Comparison of ENCODE assay signal across 20 cellular contexts in the genomic region with DNA sequence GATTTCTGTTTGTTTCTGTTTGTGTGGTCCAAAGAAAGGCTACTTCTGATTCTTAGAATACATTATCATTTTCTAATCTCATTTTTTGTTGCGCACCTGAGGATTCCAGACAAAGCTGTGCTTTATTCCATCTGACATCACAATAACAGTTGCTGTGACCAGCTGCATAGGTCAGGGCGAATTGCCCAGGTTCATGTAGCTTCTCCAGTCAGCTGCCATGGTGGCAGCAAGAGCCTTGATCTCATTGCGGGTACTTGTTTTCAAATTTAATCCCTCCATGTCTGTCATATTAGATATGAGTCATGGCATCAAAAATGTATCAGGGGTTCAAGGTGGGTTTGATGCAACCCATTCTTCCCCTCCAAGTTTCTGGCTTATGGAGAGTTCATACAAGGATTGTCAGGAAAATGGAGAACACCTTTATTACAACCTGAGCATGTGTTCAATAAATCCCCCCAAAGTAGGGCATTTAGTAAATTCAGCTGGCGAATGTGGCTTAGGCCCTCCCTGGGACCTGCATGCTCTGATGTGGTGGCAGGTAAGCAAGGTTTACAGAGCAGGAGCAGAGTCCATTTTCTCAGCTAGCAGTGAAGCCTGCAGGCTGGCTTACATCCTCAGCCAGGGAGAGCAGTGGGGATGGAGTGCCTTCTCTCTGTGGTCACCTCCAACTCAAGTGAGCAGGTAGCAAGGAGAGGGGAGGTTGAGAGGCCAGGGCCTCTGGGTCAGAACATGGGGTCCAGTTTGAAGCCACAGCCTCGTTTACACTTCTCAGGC. TPM values are rescaled to one million over a fixed set of nuclear protein-coding genes. Genes with fewer than 3 reads are reported as not detected.
DNase-seq lines count a peak whose midpoint lies in the region; ATAC-seq and TF ChIP-seq lines count a peak whose summit lies in the region.
"Had no signal": no experiment of that assay in that cellular context is flagged by ENCODE, and none has a peak within 500 bp of the region (broad histone marks: within the 10 kb centered on the region; RNA-seq: fewer than 3 reads in every experiment).

No MANE protein-coding gene starts in this region.

- POLR2A ChIA-PET in T-cell (lab: Charles Lee): interaction anchor here in 1 of 2 donors (0.5 kb wide), 1 partner anchor 1369 kb away, joined by 3 read pairs; no protein-coding TSS in a partner anchor

- DNase-seq in progenitor cell of endocrine pancreas (ENCODE audit: low spot score, unreplicated experiment) (no peak), T-cell (no peak), NCI-H2107 treated with DMSO at 0.1 percent for 48 hours (lab: John Stamatoyannopoulos, UW; ENCODE audit: unreplicated experiment) (no peak)
- no peak for DNase-seq in activated CD4-positive, alpha-beta T cell treated with anti-CD3 and anti-CD28 coated beads for 48 hours
- DNase-seq in activated T-cell treated with anti-CD3 and anti-CD28 coated beads, Interleukin-2, amount 50 U/mL, for 24 hours: no peak
- DNase-seq: CD8-positive, alpha-beta memory T cell; Kasumi-1; MG63; NCI-H1048; NCI-H146; NCI-H2029 treated with DMSO at 0.1 percent for 48 hours; NCI-H2171 treated with DMSO at 0.1 percent for 48 hours; NCI-H446; NCI-H526 treated with DMSO at 0.1 percent for 48 hours; Peyer's patch had no signal

- TF ChIP-seq CTCF in progenitor cell of endocrine pancreas (IDR thresholded peaks at IDR 0.05; ENCODE audit: unreplicated experiment): no peak

- ATAC-seq in T-cell (replicated peaks in 1 of 4): no peak
- ATAC-seq: HCT116 had no signal

- peak overlapping the region; percentile 72 for H3K27ac Mint-ChIP-seq in progenitor cell of endocrine pancreas
- no peak overlapping the region for H3K27ac Mint-ChIP-seq in T-cell
- H3K27ac Mint-ChIP-seq in activated T-cell treated with anti-CD3 and anti-CD28 coated beads, Interleukin-2, amount 50 U/mL, for 24 hours: no peak overlapping the region

- H3K36me3 Mint-ChIP-seq in progenitor cell of endocrine pancreas (ENCODE audit: insufficient read depth) (peaks cover 4% of the 10 kb centered on the region), T-cell (no peaks in the 10 kb centered on the region)
- no peaks in the 10 kb centered on the region for H3K36me3 Mint-ChIP-seq in activated T-cell treated with anti-CD3 and anti-CD28 coated beads, Interleukin-2, amount 50 U/mL, for 24 hours (ENCODE audit: low read depth)
- H3K36me3 Mint-ChIP-seq: CD8-positive, alpha-beta memory T cell had no signal

- peak overlapping the region; percentile 44 for H3K27ac ChIP-seq in angular gyrus (ENCODE audit: low read depth, low read length)
- peak overlapping the region; percentile 53 for H3K27ac ChIP-seq in layer of hippocampus (ENCODE audit: low read depth, low read length)
- H3K27ac ChIP-seq: BLaER1 treated with 17β-estradiol and CSF1 and Interleukin-3, amounts not matched to agents 10 nM and 100 nM; Peyer's patch; SJSA1 had no signal

- H3K9me3 Mint-ChIP-seq in progenitor cell of endocrine pancreas (ENCODE audit: low read depth) (no peaks in the 10 kb centered on the region), T-cell (no peaks in the 10 kb centered on the region)
- H3K9me3 Mint-ChIP-seq in activated T-cell treated with anti-CD3 and anti-CD28 coated beads, Interleukin-2, amount 50 U/mL, for 24 hours: no peaks in the 10 kb centered on the region
- H3K9me3 Mint-ChIP-seq: CD8-positive, alpha-beta memory T cell had no signal

- CTCF ChIA-PET in T-cell (lab: Charles Lee): no interaction called here

- no peaks in the 10 kb centered on the region for H3K27me3 ChIP-seq in layer of hippocampus (ENCODE audit: control insufficient read depth, insufficient read depth, low read length)
- H3K27me3 ChIP-seq: BLaER1 treated with 17β-estradiol and CSF1 and Interleukin-3, amounts not matched to agents 10 nM and 100 nM; Peyer's patch; SJSA1 had no signal

- H3K4me1 Mint-ChIP-seq in progenitor cell of endocrine pancreas (ENCODE audit: low read depth) (peaks cover 3% of the 10 kb centered on the region), T-cell (peaks cover 0 to 7% (median 6%) of the 10 kb centered on the region in 3 donors)
- peaks cover 3% of the 10 kb centered on the region for H3K4me1 Mint-ChIP-seq in activated T-cell treated with anti-CD3 and anti-CD28 coated beads, Interleukin-2, amount 50 U/mL, for 24 hours (ENCODE audit: low read depth)

- H3K4me3 Mint-ChIP-seq in progenitor cell of endocrine pancreas (ENCODE audit: low read depth) (no peak overlapping the region), T-cell (no peak overlapping the region)
- H3K4me3 Mint-ChIP-seq in activated T-cell treated with anti-CD3 and anti-CD28 coated beads, Interleukin-2, amount 50 U/mL, for 24 hours: no peak overlapping the region
- H3K4me3 Mint-ChIP-seq: CD8-positive, alpha-beta memory T cell had no signal

- no peaks in the 10 kb centered on the region for H3K27me3 Mint-ChIP-seq in progenitor cell of endocrine pancreas
- H3K27me3 Mint-ChIP-seq in T-cell: no peaks in the 10 kb centered on the region
- H3K27me3 Mint-ChIP-seq in activated T-cell treated with anti-CD3 and anti-CD28 coated beads, Interleukin-2, amount 50 U/mL, for 24 hours: no peaks in the 10 kb centered on the region

RNA-seq across cellular contexts. Expression of a gene that starts 13.9 kb away (rescaled TPM):
- 14.5 and 18.1 TPM in 2 replicates for total RNA-seq in progenitor cell of endocrine pancreas
- under 1 TPM in 4 of 5 donors, not detected in 1; 0.13 to 0.26 (median 0.18) TPM for total RNA-seq in T-cell
- total RNA-seq: Peyer's patch had no signal

Comparison
In these comparisons a context has a peak if more than half of its experiments do, and no peak if none do; other contexts are left out.
1. RNA of a gene that starts 13.9 kb away (total RNA-seq): 14.5 to 18.1 TPM in progenitor cell of endocrine pancreas; 0.13 to 0.26 TPM in T-cell; every median in the first group is over 10 times any median in the second.